Comparison of ENCODE assay signal across 27 cellular contexts in the genomic region with DNA sequence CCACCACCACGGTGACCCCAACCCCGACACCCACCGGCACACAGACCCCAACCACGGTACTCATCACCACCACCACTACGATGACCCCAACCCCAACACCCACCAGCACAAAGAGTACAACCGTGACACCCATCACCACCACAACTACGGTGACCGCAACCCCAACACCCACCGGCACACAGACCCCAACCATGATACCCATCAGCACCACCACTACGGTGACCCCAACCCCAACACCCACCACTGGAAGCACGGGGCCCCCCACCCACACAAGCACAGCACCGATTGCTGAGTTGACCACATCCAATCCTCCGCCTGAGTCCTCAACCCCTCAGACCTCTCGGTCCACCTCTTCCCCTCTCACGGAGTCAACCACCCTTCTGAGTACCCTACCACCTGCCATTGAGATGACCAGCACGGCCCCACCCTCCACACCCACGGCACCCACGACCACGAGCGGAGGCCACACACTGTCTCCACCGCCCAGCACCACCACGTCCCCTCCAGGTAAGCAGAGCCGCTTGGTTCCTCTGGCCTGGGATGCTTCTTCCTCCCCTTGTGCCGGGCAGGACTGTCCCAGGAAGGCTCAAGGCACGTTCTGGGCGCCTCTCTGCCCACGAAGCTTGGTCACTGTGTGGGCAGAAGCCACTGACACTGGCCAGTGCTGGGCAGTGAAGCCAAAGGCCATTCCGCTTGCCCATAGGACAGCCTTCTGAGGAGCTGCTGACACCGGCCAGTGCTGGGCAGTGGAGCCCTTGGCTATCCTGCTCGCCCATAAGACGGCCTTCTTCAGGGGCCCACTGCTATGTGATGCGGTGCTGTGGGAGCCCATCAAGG. TPM values are rescaled to one million over a fixed set of nuclear protein-coding genes. Genes with fewer than 3 reads are reported as not detected.
"Had no signal": no experiment of that assay in that cellular context is flagged by ENCODE, and none has a peak within 500 bp of the region (broad histone marks: within the 10 kb centered on the region; RNA-seq: fewer than 3 reads in every experiment).

No MANE protein-coding gene starts in this region.

- H3K36me3 ChIP-seq: Peyer's patch had no signal

- H3K27me3 Mint-ChIP-seq: activated CD4-positive, alpha-beta memory T cell treated with anti-CD3 and anti-CD28 coated beads, Interleukin-2, amount 10 ng/mL, durations not matched to agents 7 days and 5 days; activated naive CD8-positive, alpha-beta T cell; activated T-helper 17 cell treated with anti-CD3 and anti-CD28 coated beads, Interleukin-2, amount 50 U/mL, for 72 hours; brain had no signal

- H3K9me3 Mint-ChIP-seq: activated naive CD4-positive, alpha-beta T cell treated with anti-CD3 and anti-CD28 coated beads for 36 hours; activated T-helper 17 cell treated with anti-CD3 and anti-CD28 coated beads, Interleukin-2, amount 50 U/mL, for 72 hours had no signal

- H3K9me3 ChIP-seq: Peyer's patch had no signal

- H3K27ac ChIP-seq: KMS-11, Peyer's patch, RWPE1, VCaP had no signal

- H3K4me1 ChIP-seq: Peyer's patch had no signal

- H3K4me3 Mint-ChIP-seq: activated CD4-positive, alpha-beta memory T cell treated with anti-CD3 and anti-CD28 coated beads, Interleukin-2, amount 10 ng/mL, durations not matched to agents 7 days and 5 days; activated naive CD4-positive, alpha-beta T cell treated with anti-CD3 and anti-CD28 coated beads for 36 hours; activated naive CD8-positive, alpha-beta T cell; activated T-helper 17 cell treated with anti-CD3 and anti-CD28 coated beads, Interleukin-2, amount 50 U/mL, for 72 hours; brain had no signal

- H3K4me1 Mint-ChIP-seq: activated CD4-positive, alpha-beta memory T cell treated with anti-CD3 and anti-CD28 coated beads, Interleukin-2, amount 10 ng/mL, durations not matched to agents 7 days and 5 days; activated T-helper 17 cell treated with anti-CD3 and anti-CD28 coated beads, Interleukin-2, amount 50 U/mL, for 72 hours; brain had no signal

- H3K27me3 ChIP-seq: Peyer's patch had no signal

- H3K27ac Mint-ChIP-seq: activated CD4-positive, alpha-beta memory T cell treated with anti-CD3 and anti-CD28 coated beads, Interleukin-2, amount 10 ng/mL, durations not matched to agents 7 days and 5 days; activated naive CD4-positive, alpha-beta T cell treated with anti-CD3 and anti-CD28 coated beads for 36 hours; activated naive CD8-positive, alpha-beta T cell; activated T-helper 17 cell treated with anti-CD3 and anti-CD28 coated beads, Interleukin-2, amount 50 U/mL, for 72 hours; brain had no signal

- H3K36me3 Mint-ChIP-seq: activated naive CD8-positive, alpha-beta T cell; brain had no signal

- H3K9ac ChIP-seq: KMS-11 had no signal

- H3K4me2 ChIP-seq: KMS-11 had no signal

- H3K4me3 ChIP-seq: Peyer's patch had no signal

- ATAC-seq: activated T-helper 17 cell treated with anti-CD3 and anti-CD28 coated beads, Interleukin-2, amount 50 U/mL, for 72 hours had no signal

- DNase-seq: activated CD4-positive, alpha-beta memory T cell treated with anti-CD3 and anti-CD28 coated beads, Interleukin-2, amount 10 ng/mL, durations not matched to agents 7 days and 5 days; activated CD4-positive, alpha-beta T cell treated with anti-CD3 and anti-CD28 coated beads, Interleukin-2, amount 50 U/mL, for 1 hour; activated CD4-positive, CD25-positive, alpha-beta regulatory T cell; activated gamma-delta T cell; activated naive CD4-positive, alpha-beta T cell treated with anti-CD3 and anti-CD28 coated beads for 36 hours; activated T-cell treated with anti-CD3 and anti-CD28 coated beads for 4 hours; activated T-cell treated with anti-CD3 and anti-CD28 coated beads, Interleukin-2, amount 50 U/mL, for 48 hours; amygdala; NCI-H1092; NCI-H1417; NCI-H1930; NCI-H2171 treated with DMSO at 0.1 percent for 48 hours; NCI-H510A treated with DMSO at 0.1 percent for 48 hours; NCI-H69; NK-92 treated with Interleukin-12 subunit alpha and Interleukin-12 subunit beta, amount 100 ng/mL, for 24 hours; Peyer's patch; SIG-M5 had no signal

RNA-seq across cellular contexts. Expression of gene MUC2, which starts 25.1 kb away (rescaled TPM):
- total RNA-seq: activated CD4-positive, alpha-beta memory T cell treated with anti-CD3 and anti-CD28 coated beads, Interleukin-2, amount 10 ng/mL, durations not matched to agents 7 days and 5 days; activated CD8-positive, alpha-beta memory T cell treated with anti-CD3 and anti-CD28 coated beads for 36 hours; activated naive CD4-positive, alpha-beta T cell treated with anti-CD3 and anti-CD28 coated beads for 36 hours; activated T-helper 17 cell treated with anti-CD3 and anti-CD28 coated beads, Interleukin-2, amount 50 U/mL, for 72 hours; astrocyte; T-helper 2 cell treated with Interferon-gamma antibody and Interleukin-4, amounts not matched to agents 100 ng/mL and 5 ng/mL, for 36 hours had no signal

RNA-seq across cellular contexts. Expression of gene MUC5AC, which starts 58.0 kb away (rescaled TPM):
- total RNA-seq: activated CD4-positive, alpha-beta memory T cell treated with anti-CD3 and anti-CD28 coated beads, Interleukin-2, amount 10 ng/mL, durations not matched to agents 7 days and 5 days; activated CD8-positive, alpha-beta memory T cell treated with anti-CD3 and anti-CD28 coated beads for 36 hours; activated naive CD4-positive, alpha-beta T cell treated with anti-CD3 and anti-CD28 coated beads for 36 hours; activated T-helper 17 cell treated with anti-CD3 and anti-CD28 coated beads, Interleukin-2, amount 50 U/mL, for 72 hours; astrocyte; MCF 10A; Peyer's patch; T-helper 2 cell treated with Interferon-gamma antibody and Interleukin-4, amounts not matched to agents 100 ng/mL and 5 ng/mL, for 36 hours had no signal
